ENCODE assay signal across 8 cellular contexts in genomic region chr11:72642815-72643511, GRCh38. TPM values are rescaled to one million over a fixed set of nuclear protein-coding genes. Genes with fewer than 3 reads are reported as not detected.
DNase-seq lines count a peak whose midpoint lies in the region; ATAC-seq and TF ChIP-seq lines count a peak whose summit lies in the region.

No MANE protein-coding gene starts in this region.

- POLR2A ChIA-PET in Caco-2 (lab: Charles Lee) = no interaction called here

- TF ChIP-seq POLR2A in gastroesophageal sphincter (IDR thresholded peaks at IDR 0.05) (no peak), tibial nerve (IDR thresholded peaks at IDR 0.05) (no peak)

- no peak overlapping the region for H3K27ac Mint-ChIP-seq in Caco-2 (ENCODE audit: unreplicated experiment)

- WGBS in gastroesophageal sphincter (ENCODE audit: low coverage in 1 of 2), 2 donors = 0% methylated on average over 1 of the region's 62 CpGs; no CpG with 5 or more reads in 1 of the 2 donors
- WGBS in tibial nerve, 2 donors = 1 to 5% methylated on average over 29 to 38 of the region's 62 CpGs

- H3K4me3 Mint-ChIP-seq in Caco-2 (ENCODE audit: unreplicated experiment) = peak overlapping the region; percentile 61

- H3K36me3 Mint-ChIP-seq in Caco-2 (ENCODE audit: insufficient read depth, unreplicated experiment) = no peaks in the 10 kb centered on the region

- H2AFZ ChIP-seq in osteoblast (ENCODE audit: low read length) = peak overlapping the region; percentile 70

- peaks cover 12% of the 10 kb centered on the region for H3K27me3 ChIP-seq in Caco-2 (replicated peaks; ENCODE audit: control insufficient read depth, insufficient read depth, low read length)
- peaks cover 11% of the 10 kb centered on the region; the same call in 1 of the 2 replicates for H3K27me3 ChIP-seq in SJCRH30
- H3K27me3 ChIP-seq in gastroesophageal sphincter = no peaks in the 10 kb centered on the region
- peaks cover 30% of the 10 kb centered on the region for H3K27me3 ChIP-seq in osteoblast (ENCODE audit: insufficient read depth, low read length)
- H3K27me3 ChIP-seq in tibial nerve = peaks cover 0 to 38% of the 10 kb centered on the region in 2 donors

- intact Hi-C loops in Caco-2 (cut with micrococcal nuclease; ENCODE audit: unreplicated experiment) = loop anchor here (1.0 kb wide), 4 partner anchors 44 to 172 kb away; no protein-coding TSS in a partner anchor

- H3K4me1 ChIP-seq in Caco-2 (peaks cover 5% of the 10 kb centered on the region; the same call in 1 of the 2 replicates), SJCRH30 (no peaks in the 10 kb centered on the region), gastroesophageal sphincter (peaks cover 0 to 54% (median 14%) of the 10 kb centered on the region in 3 donors), osteoblast (ENCODE audit: insufficient read depth, low read length) (peaks cover 3% of the 10 kb centered on the region), tibial nerve (peaks cover 0 to 19% (median 11%) of the 10 kb centered on the region in 4 donors)

- no peaks in the 10 kb centered on the region for H3K79me2 ChIP-seq in osteoblast (ENCODE audit: insufficient read depth, low read length)

- DNase-seq in Caco-2 = peak; percentile 60 to 85
- DNase-seq in HK-2 (ENCODE audit: unreplicated experiment) = peak; percentile 70
- DNase-seq in SJCRH30 = peak; percentile 49 to 68
- peak; percentile 40 for DNase-seq in activated gamma-delta T cell treated with anti-CD3 and anti-CD28 coated beads, Interleukin-2, amount 50 U/mL, for 16 hours (ENCODE audit: low read depth)
- DNase-seq in osteoblast (ENCODE audit: insufficient read length, low spot score, missing footprints) = peak; percentile 99
- DNase-seq in tibial nerve (ENCODE audit: low spot score in 2 of 2) = no peak
- no peak for DNase-seq in cortex of kidney (lab: John Stamatoyannopoulos, UW)

- H3K36me3 ChIP-seq in Caco-2 (ENCODE audit: control insufficient read depth, insufficient read depth, low read length) (no peaks in the 10 kb centered on the region), SJCRH30 (no peaks in the 10 kb centered on the region), gastroesophageal sphincter (no peaks in the 10 kb centered on the region), osteoblast (ENCODE audit: insufficient read depth, low read length) (no peaks in the 10 kb centered on the region), tibial nerve (no peaks in the 10 kb centered on the region)

- no peaks in the 10 kb centered on the region for H3K4me1 Mint-ChIP-seq in Caco-2 (ENCODE audit: low read depth, unreplicated experiment)

- H3K9me3 ChIP-seq in Caco-2 = no peaks in the 10 kb centered on the region
- H3K9me3 ChIP-seq in SJCRH30 (replicated peaks) = no peaks in the 10 kb centered on the region
- H3K9me3 ChIP-seq in gastroesophageal sphincter = no peaks in the 10 kb centered on the region
- H3K9me3 ChIP-seq in osteoblast (ENCODE audit: low read depth, low read length) = no peaks in the 10 kb centered on the region
- H3K9me3 ChIP-seq in tibial nerve = no peaks in the 10 kb centered on the region

- peaks cover 3% of the 10 kb centered on the region for H3K27me3 Mint-ChIP-seq in Caco-2 (ENCODE audit: insufficient read depth, unreplicated experiment)

- BruUV-seq in Caco-2 (replicated peaks; lab: Mats Ljungman, UMichigan) = no TSS peak

- H3K4me3 ChIP-seq in Caco-2 (ENCODE audit: low read depth, low read length) (peak overlapping the region; percentile 52), SJCRH30 (peak overlapping the region; percentile 62), gastroesophageal sphincter (peak overlapping the region; percentile 42 to 70), osteoblast (ENCODE audit: insufficient read depth, low read length) (peak overlapping the region; percentile 61), tibial nerve (peak overlapping the region; percentile 42 to 68 (median 60))

- peak overlapping the region; percentile 72 for H3K4me2 ChIP-seq in osteoblast (ENCODE audit: insufficient read depth, low read length)

- TF ChIP-seq CTCF in Caco-2 (IDR thresholded peaks at IDR 0.05; ENCODE audit: insufficient read depth in 1 of 2, low read depth in 1 of 2, low read length in 1 of 2, severe bottlenecking in 1 of 2, unreplicated experiment in 1 of 2) (peak; percentile 97 to 100), gastroesophageal sphincter (IDR thresholded peaks at IDR 0.05) (peak in 3 of 4 experiments; percentile 97 to 99 (median 98)), osteoblast (IDR thresholded peaks at IDR 0.05; ENCODE audit: extremely low read depth, low read depth, low read length) (peak; percentile 72), tibial nerve (IDR thresholded peaks at IDR 0.05) (peak; percentile 94 to 99 (median 97))

- H3K27ac ChIP-seq in SJCRH30 (no peak overlapping the region), gastroesophageal sphincter (peak overlapping the region in 3 of 4 donors; percentile 64 to 79 (median 74)), osteoblast (ENCODE audit: low read depth, low read length) (no peak overlapping the region), tibial nerve (peak overlapping the region in 3 of 4 donors; percentile 34 to 68 (median 60))

- H4K20me1 ChIP-seq in osteoblast (ENCODE audit: insufficient read depth, low read length) = no peaks in the 10 kb centered on the region

- CTCF ChIA-PET in Caco-2 (lab: Charles Lee) = interaction anchor here (0.7 to 6.2 kb wide), 6 partner anchors 41 to 172 kb away, joined by 3 to 56 read pairs (median 18); no protein-coding TSS in a partner anchor

- TF ChIP-seq EP300 in gastroesophageal sphincter (IDR thresholded peaks at IDR 0.05) (no peak), tibial nerve (IDR thresholded peaks at IDR 0.05) (peak in 1 of 2 donors; percentile 18)

- peak; percentile 67 for ATAC-seq in gastroesophageal sphincter

- H3K9me3 Mint-ChIP-seq in Caco-2 (ENCODE audit: unreplicated experiment) = no peaks in the 10 kb centered on the region

RNA-seq across cellular contexts. Expression of gene PDE2A, which starts 31.3 kb away (rescaled TPM):
- total RNA-seq in Caco-2 (2022) = 1.2 and 1.4 TPM in 2 replicates
- 0.15 and 0.24 TPM in 2 replicates for total RNA-seq in SJCRH30 (2014; rRNA removed; shearing (Covaris generic))
- total RNA-seq in gastroesophageal sphincter = 10 to 100 TPM; 31.6 to 54.2 (median 35.4) TPM
- 0.36 and 0.59 TPM in 2 replicates for total RNA-seq in osteoblast
- total RNA-seq in tibial nerve = 10 to 100 TPM; 30.3 to 75.7 (median 43.1) TPM

Comparison
In these comparisons a context has a peak if more than half of its experiments do, and no peak if none do; other contexts are left out.
1. DNase-seq: peak in Caco-2 (2 of 2), HK-2 (single experiment), SJCRH30 (2 of 2), activated gamma-delta T cell treated with anti-CD3 and anti-CD28 coated beads, Interleukin-2, amount 50 U/mL, for 16 hours (single experiment) and osteoblast (single experiment); none in tibial nerve (0 of 2) and cortex of kidney (single experiment).
2. H3K27ac ChIP-seq: peak in gastroesophageal sphincter (3 of 4) and tibial nerve (3 of 4); none in SJCRH30 (single experiment) and osteoblast (single experiment).
3. RNA of gene PDE2A, which starts 31.3 kb away (total RNA-seq): 30.3 to 75.7 TPM in tibial nerve and 31.6 to 54.2 TPM in gastroesophageal sphincter; 1.2 to 1.4 TPM in Caco-2, 0.36 to 0.59 TPM in osteoblast and 0.15 to 0.24 TPM in SJCRH30; every median in the first group is over 10 times any median in the second.
4. Peak in every context shown above with its lines, with median percentiles within 50 percentile points of each other: H3K4me3 ChIP-seq and CTCF ChIP-seq.